In the genomic region with DNA sequence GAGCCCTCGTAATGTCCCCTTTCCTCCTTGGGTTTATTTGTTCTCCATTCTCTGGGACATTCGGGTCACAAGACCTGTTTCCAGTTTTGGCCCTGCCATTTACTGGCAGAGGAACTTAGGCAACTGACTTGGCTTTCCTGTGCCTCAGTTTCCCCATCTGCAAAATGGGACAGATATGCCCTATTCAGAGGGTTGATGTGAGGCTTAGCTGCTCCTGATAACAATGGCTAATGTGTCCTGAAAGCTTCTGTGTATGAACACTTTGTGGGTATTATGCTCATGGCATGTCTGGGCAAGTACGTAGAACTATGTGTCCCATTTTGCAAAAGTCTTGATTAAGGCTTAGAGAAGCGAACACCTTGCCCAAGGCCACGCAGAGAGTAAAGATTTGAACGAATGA, we compare ENCODE assay signal across 8 cellular contexts. TPM values are rescaled to one million over a fixed set of nuclear protein-coding genes. Genes with fewer than 3 reads are reported as not detected.
A peak's percentile ranks its signal among the peaks of the same experiment; 100 is the strongest.
DNase-seq lines count a peak whose midpoint lies in the region; ATAC-seq and TF ChIP-seq lines count a peak whose summit lies in the region.

No MANE protein-coding gene starts in this region.

- H3K4me1 ChIP-seq in GM23338 (ENCODE audit: insufficient read depth): peaks cover 18% of the 10 kb centered on the region
- peaks cover 16 to 17% of the 10 kb centered on the region in 2 donors for H3K4me1 ChIP-seq in gastrocnemius medialis

- ATAC-seq in GM23338: no peak
- no peak for ATAC-seq in T-cell (replicated peaks in 1 of 4)
- ATAC-seq in gastrocnemius medialis: no peak

- TF ChIP-seq POLR2A in gastrocnemius medialis (IDR thresholded peaks at IDR 0.05): no peak

- H3K36me3 Mint-ChIP-seq in GM23338 (ENCODE audit: low read depth) (peaks cover 14% of the 10 kb centered on the region), T-cell (peaks cover 18% of the 10 kb centered on the region)

- intact Hi-C loops in gastrocnemius medialis (cut with DNase I; ENCODE audit: low total_unique reads): loop anchor here (2.0 to 10.0 kb wide), 2 partner anchors 262 to 1396 kb away; partner anchors contain the start of genes KMT5C and RPS9

- peaks cover 20% of the 10 kb centered on the region for H3F3A ChIP-seq in GM23338 (replicated peaks; ENCODE audit: low read depth)

- no peak overlapping the region for H2AFZ ChIP-seq in GM23338

- no peaks in the 10 kb centered on the region for H4K20me1 ChIP-seq in GM23338 (replicated peaks; ENCODE audit: insufficient read depth)

- H3K27me3 ChIP-seq in GM23338 (ENCODE audit: insufficient read depth): no peaks in the 10 kb centered on the region
- no peaks in the 10 kb centered on the region for H3K27me3 ChIP-seq in gastrocnemius medialis

- H3K36me3 ChIP-seq in GM23338 (ENCODE audit: insufficient read depth): no peaks in the 10 kb centered on the region
- H3K36me3 ChIP-seq in gastrocnemius medialis: peaks cover 0 to 4% of the 10 kb centered on the region in 2 donors

- H3K79me2 ChIP-seq in GM23338 (replicated peaks; ENCODE audit: insufficient read depth): no peaks in the 10 kb centered on the region; the same call in 1 of the 2 replicates

- no peak overlapping the region; the same call in 1 of the 2 replicates for H3K27ac ChIP-seq in GM23338 (ENCODE audit: low read depth)
- peak overlapping the region; percentile 97 to 100 (median 98) for H3K27ac ChIP-seq in gastrocnemius medialis

- H3K9me2 ChIP-seq in GM23338 (ENCODE audit: insufficient read depth): no peaks in the 10 kb centered on the region

- no peaks in the 10 kb centered on the region for H3K9me3 ChIP-seq in gastrocnemius medialis

- H3K4me2 ChIP-seq in GM23338: peak overlapping the region; percentile 95

- H3K9me3 Mint-ChIP-seq in GM23338 (peaks cover 6% of the 10 kb centered on the region), T-cell (peaks cover 0 to 3% (median 0%) of the 10 kb centered on the region in 3 donors)

- H3K27ac Mint-ChIP-seq in GM23338 (no peak overlapping the region; the same call in 1 of the 2 replicates), T-cell (peak overlapping the region; percentile 84 to 94)

- H3K4me3 ChIP-seq in GM23338: peak overlapping the region; percentile 58
- H3K4me3 ChIP-seq in fibroblast of pulmonary artery (replicated peaks; ENCODE audit: low read depth, low read length): peak overlapping the region; percentile 73
- peak overlapping the region; percentile 75 to 95 (median 86) for H3K4me3 ChIP-seq in gastrocnemius medialis

- TF ChIP-seq CTCF in GM23338 (conservative IDR thresholded peaks at IDR 0.05; ENCODE audit: low read depth in 2 of 2) (no peak), fibroblast of pulmonary artery (IDR thresholded peaks at IDR 0.05; ENCODE audit: low read length, missing control alignments) (no peak), gastrocnemius medialis (IDR thresholded peaks at IDR 0.05 in 4 of 5, conservative IDR thresholded peaks at IDR 0.05 in 1 of 5) (no peak)

- peak overlapping the region; percentile 74 for H3K4me3 Mint-ChIP-seq in GM23338
- peak overlapping the region; percentile 78 to 85 (median 80) for H3K4me3 Mint-ChIP-seq in T-cell

- H3K4me1 Mint-ChIP-seq in GM23338 (peaks cover 30% of the 10 kb centered on the region), T-cell (peaks cover 32 to 52% (median 33%) of the 10 kb centered on the region in 3 donors)

- no peak for DNase-seq in GM23338 (ENCODE audit: low spot score)
- DNase-seq in T-cell: no peak
- no peak for DNase-seq in fibroblast of pulmonary artery (ENCODE audit: low read depth)
- no peak for DNase-seq in gastrocnemius medialis
- no peak for DNase-seq in mucosa of gallbladder (ENCODE audit: low spot score)
- DNase-seq in AML-193 (lab: John Stamatoyannopoulos, UW): no peak
- no peak for DNase-seq in NCI-H510A treated with DMSO at 0.1 percent for 48 hours (lab: John Stamatoyannopoulos, UW)
- DNase-seq in SKM-1 treated with dmso at 0.1 percent for 144 hours (lab: John Stamatoyannopoulos, UW; ENCODE audit: unreplicated experiment): no peak

- H3K27me3 Mint-ChIP-seq in GM23338 (ENCODE audit: insufficient read depth, low read depth, poor library complexity) (peaks cover 34% of the 10 kb centered on the region), T-cell (no peaks in the 10 kb centered on the region)

- CTCF ChIA-PET in T-cell (lab: Charles Lee): no interaction called here

- in situ Hi-C loops in gastrocnemius medialis (cut with MboI; ENCODE audit: low sequenced_read_pairs in 4 of 4): no loop called here

- POLR2A ChIA-PET in T-cell (lab: Charles Lee): interaction anchor here in 1 of 2 donors (0.6 kb wide), 1 partner anchor 15 kb away, joined by 5 read pairs; no protein-coding TSS in a partner anchor

RNA-seq across cellular contexts. Expression of gene ZNF524, which starts 1.0 kb away (rescaled TPM):
- 8.3 and 16.5 TPM in 2 replicates for total RNA-seq in GM23338 (2014; rRNA removed; shearing (Covaris generic))
- 5.7 and 6.0 TPM in 2 replicates for polyA plus RNA-seq in GM23338 (2016; fragmentation: Nextera tagmentation; extraction: Ambion mirVana)
- total RNA-seq in T-cell (10 to 100 TPM; 14.9 to 42.2 (median 33.4) TPM), gastrocnemius medialis (10 to 100 TPM; 35.6 to 61.7 (median 47.0) TPM), mucosa of gallbladder (37.8 TPM)

RNA-seq across cellular contexts. Expression of gene FIZ1, which starts 1.8 kb away (rescaled TPM):
- total RNA-seq in GM23338 (2014; rRNA removed; shearing (Covaris generic)): 10.1 and 12.6 TPM in 2 replicates
- 5.3 and 5.4 TPM in 2 replicates for polyA plus RNA-seq in GM23338 (2016; fragmentation: Nextera tagmentation; extraction: Ambion mirVana)
- total RNA-seq in T-cell (10 to 100 TPM in 4 of 5 donors, 1 to 10 TPM in 1; 9.8 to 27.7 (median 19.0) TPM), gastrocnemius medialis (10 to 100 TPM in 1 of 4 donors, 1 to 10 TPM in 3; 6.8 to 11.2 (median 7.4) TPM), mucosa of gallbladder (22.7 TPM)

RNA-seq across cellular contexts. Expression of gene ZNF865, which starts 4.3 kb away (rescaled TPM):
- total RNA-seq in GM23338 (2014; rRNA removed; shearing (Covaris generic)): 10.3 and 12.1 TPM in 2 replicates
- 2.2 and 2.4 TPM in 2 replicates for polyA plus RNA-seq in GM23338 (2016; fragmentation: Nextera tagmentation; extraction: Ambion mirVana)
- total RNA-seq in T-cell (10 to 100 TPM; 16.3 to 29.4 (median 27.3) TPM), gastrocnemius medialis (10 to 100 TPM; 10.3 to 23.4 (median 15.2) TPM), mucosa of gallbladder (21.6 TPM)

RNA-seq across cellular contexts. Expression of gene ZNF579, which starts 20.5 kb away (rescaled TPM):
- 8.4 and 12.2 TPM in 2 replicates for total RNA-seq in GM23338 (2014; rRNA removed; shearing (Covaris generic))
- polyA plus RNA-seq in GM23338 (2016; fragmentation: Nextera tagmentation; extraction: Ambion mirVana): 7.3 and 8.6 TPM in 2 replicates
- total RNA-seq in T-cell (10 to 100 TPM in 3 of 5 donors, 1 to 10 TPM in 2; 5.4 to 13.3 (median 10.0) TPM), gastrocnemius medialis (10 to 100 TPM; 15.0 to 19.3 (median 16.8) TPM), mucosa of gallbladder (35.0 TPM)

RNA-seq across cellular contexts. Expression of gene ZNF784, which starts 23.2 kb away (rescaled TPM):
- total RNA-seq in GM23338 (2014; rRNA removed; shearing (Covaris generic)): 5.6 and 6.7 TPM in 2 replicates
- polyA plus RNA-seq in GM23338 (2016; fragmentation: Nextera tagmentation; extraction: Ambion mirVana): 1.5 and 1.6 TPM in 2 replicates
- total RNA-seq in T-cell (10 to 100 TPM in 2 of 5 donors, 1 to 10 TPM in 3; 7.2 to 13.3 (median 8.2) TPM), gastrocnemius medialis (1 to 10 TPM; 6.0 to 10.0 (median 8.2) TPM), mucosa of gallbladder (13.0 TPM)
